Comparison of ENCODE assay signal across 8 cellular contexts in the genomic region with DNA sequence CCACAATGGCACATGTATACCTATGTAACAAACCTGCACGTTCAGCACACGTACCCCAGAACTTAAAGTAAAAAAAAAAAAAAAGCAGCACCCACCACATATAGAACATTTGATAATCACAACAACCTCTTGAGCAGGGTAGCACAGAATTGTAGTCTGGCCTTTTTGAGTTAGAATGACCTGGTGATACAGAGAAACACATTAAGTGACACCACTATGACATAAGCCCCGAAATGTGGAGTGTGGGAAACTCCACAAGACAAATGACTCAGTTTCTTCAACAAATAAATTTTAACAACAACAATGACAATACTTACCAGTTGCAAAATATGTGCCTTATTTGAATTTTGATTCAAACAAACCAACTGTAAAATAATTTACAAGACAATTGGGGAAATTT. TPM values are rescaled to one million over a fixed set of nuclear protein-coding genes. Genes with fewer than 3 reads are reported as not detected.
"Had no signal": no experiment of that assay in that cellular context is flagged by ENCODE, and none has a peak within 500 bp of the region (broad histone marks: within the 10 kb centered on the region; RNA-seq: fewer than 3 reads in every experiment).

No MANE protein-coding gene starts in this region.

- H3K27me3 Mint-ChIP-seq: IgD-negative memory B cell had no signal

- H3K27ac ChIP-seq: HL-60 had no signal

- H3K4me3 Mint-ChIP-seq: IgD-negative memory B cell had no signal

- DNase-seq: IMR-90, KBM-7 had no signal

- ATAC-seq: HepG2, K562 had no signal

- H3K9me3 Mint-ChIP-seq: IgD-negative memory B cell had no signal

- H3K27ac Mint-ChIP-seq: IgD-negative memory B cell had no signal

- H3K36me3 Mint-ChIP-seq: IgD-negative memory B cell had no signal

- H3K4me3 ChIP-seq: K562 had no signal

RNA-seq across cellular contexts. Expression of a gene that starts 46.4 kb away (rescaled TPM):
- total RNA-seq: HepG2, HT-29, HT1080, IMR-90, K562 had no signal
